12 cellular contexts compared by ENCODE assay signal in the genomic region with DNA sequence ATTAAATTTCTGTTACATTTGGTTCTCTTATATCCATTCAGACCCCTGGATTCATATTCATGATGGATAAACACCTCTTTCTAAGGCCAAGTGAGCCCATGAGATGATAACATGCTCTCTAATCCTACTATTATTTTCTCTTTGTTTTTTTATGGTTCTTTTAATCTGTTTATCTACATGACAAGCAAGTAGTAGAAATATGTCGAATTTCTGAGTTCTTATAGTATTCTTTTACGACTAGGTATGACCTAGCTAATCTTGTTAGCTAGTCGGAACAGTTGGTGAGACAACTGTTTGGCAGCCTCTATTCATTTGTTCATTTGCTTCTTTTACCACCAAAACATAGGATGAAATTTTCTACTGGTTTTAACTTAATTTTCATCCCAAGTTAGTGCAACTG.
"Had no signal": no experiment of that assay in that cellular context is flagged by ENCODE, and none has a peak within 500 bp of the region (broad histone marks: within the 10 kb centered on the region; RNA-seq: fewer than 3 reads in every experiment).

No MANE protein-coding gene starts in this region.

- ATAC-seq: left lobe of liver, psoas muscle, WTC11 had no signal

- H3K27me3 ChIP-seq: right lobe of liver, transverse colon had no signal

- H3K36me3 ChIP-seq: right lobe of liver, transverse colon had no signal

- H3K9me3 ChIP-seq: psoas muscle, right lobe of liver, transverse colon had no signal

- H3K4me3 ChIP-seq: psoas muscle, right lobe of liver, transverse colon had no signal

- H3K27ac ChIP-seq: psoas muscle, right lobe of liver, transverse colon had no signal

- DNase-seq: activated CD4-positive, alpha-beta T cell treated with anti-CD3 and anti-CD28 coated beads, Interleukin-2, amount 10 ng/mL, durations not matched to agents 24 days and 14 days; activated naive CD4-positive, alpha-beta T cell treated with anti-CD3 and anti-CD28 coated beads, Interleukin-2, amount 10 ng/mL, durations not matched to agents 7 days and 5 days; activated T-cell treated with anti-CD3 and anti-CD28 coated beads for 4 hours; occipital lobe; psoas muscle; right lobe of liver; stimulated activated CD4-positive, alpha-beta T cell treated with anti-CD3 and anti-CD28 coated beads, Interleukin-12 subunit alpha, Interleukin-12 subunit beta, amount 100 ng/mL, for 4 hours; stimulated activated naive CD4-positive, alpha-beta T cell; substantia nigra; transverse colon had no signal

- H3K4me1 ChIP-seq: psoas muscle, right lobe of liver, transverse colon had no signal
